In the genomic region with DNA sequence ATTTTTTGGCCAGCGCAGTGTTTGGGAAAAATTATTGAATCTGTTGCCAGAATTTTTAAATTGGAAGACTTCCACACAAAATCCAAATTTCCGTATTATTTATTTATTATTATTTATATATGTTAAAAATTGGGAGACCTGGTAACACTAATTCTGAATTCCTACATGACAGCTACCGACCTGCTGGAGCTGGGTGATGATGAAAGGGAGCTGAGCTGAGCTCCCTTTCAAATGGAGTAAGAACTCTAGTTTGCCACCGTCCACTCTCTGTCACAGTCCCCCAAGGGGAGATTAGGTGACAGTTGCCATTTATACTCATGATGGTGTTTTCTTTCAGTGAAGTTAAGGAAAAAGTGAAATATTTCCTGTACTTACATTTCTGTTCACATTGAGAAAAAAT, we compare ENCODE assay signal across 8 cellular contexts. TPM values are rescaled to one million over a fixed set of nuclear protein-coding genes. Genes with fewer than 3 reads are reported as not detected.
A peak's percentile ranks its signal among the peaks of the same experiment; 100 is the strongest.
DNase-seq lines count a peak whose midpoint lies in the region; ATAC-seq and TF ChIP-seq lines count a peak whose summit lies in the region.

No MANE protein-coding gene starts in this region.

- H3K4me3 ChIP-seq in HAP-1: peak overlapping the region; percentile 67

- no peak for ATAC-seq in T-helper 17 cell
- no peak for ATAC-seq in stimulated activated effector memory CD8-positive, alpha-beta T cell treated with anti-CD3 and anti-CD28 coated beads, Interleukin-12 subunit alpha, Interleukin-12 subunit beta, amount 100 ng/mL, for 72 hours
- ATAC-seq in HG02884 (IDR thresholded peaks at IDR 0.05; ENCODE audit: unreplicated experiment): no peak
- no peak for ATAC-seq in foreskin keratinocyte
- ATAC-seq in HG03460 (IDR thresholded peaks at IDR 0.05; ENCODE audit: unreplicated experiment): no peak
- ATAC-seq in GM18498 (IDR thresholded peaks at IDR 0.05; ENCODE audit: unreplicated experiment): no peak

- H3K27ac Mint-ChIP-seq in T-helper 17 cell: peak overlapping the region; percentile 93
- peak overlapping the region; percentile 95 for H3K27ac Mint-ChIP-seq in stimulated activated effector memory CD8-positive, alpha-beta T cell treated with anti-CD3 and anti-CD28 coated beads, Interleukin-12 subunit alpha, Interleukin-12 subunit beta, amount 100 ng/mL, for 72 hours

- in situ Hi-C loops in HAP-1 (cut with MboI; ENCODE audit: low sequenced_read_pairs): no loop called here

- H3K9me3 Mint-ChIP-seq in stimulated activated effector memory CD8-positive, alpha-beta T cell treated with anti-CD3 and anti-CD28 coated beads, Interleukin-12 subunit alpha, Interleukin-12 subunit beta, amount 100 ng/mL, for 72 hours: no peaks in the 10 kb centered on the region

- H3K4me1 Mint-ChIP-seq in T-helper 17 cell: peaks cover 40% of the 10 kb centered on the region
- peaks cover 47% of the 10 kb centered on the region for H3K4me1 Mint-ChIP-seq in stimulated activated effector memory CD8-positive, alpha-beta T cell treated with anti-CD3 and anti-CD28 coated beads, Interleukin-12 subunit alpha, Interleukin-12 subunit beta, amount 100 ng/mL, for 72 hours

- H3K9me3 ChIP-seq in HAP-1: no peaks in the 10 kb centered on the region
- no peaks in the 10 kb centered on the region for H3K9me3 ChIP-seq in T-helper 17 cell (ENCODE audit: control insufficient read depth, low read length, poor library complexity, severe bottlenecking)

- H3K27me3 ChIP-seq in HAP-1 (ENCODE audit: low read depth): no peaks in the 10 kb centered on the region
- no peaks in the 10 kb centered on the region for H3K27me3 ChIP-seq in foreskin keratinocyte

- H3K4me1 ChIP-seq in HAP-1: peaks cover 31% of the 10 kb centered on the region
- peaks cover 11% of the 10 kb centered on the region for H3K4me1 ChIP-seq in foreskin keratinocyte

- DNase-seq in HAP-1 (ENCODE audit: low spot score in 2 of 2) (peak in 1 of 2 experiments; percentile 28), T-helper 17 cell (no peak), hepatic stellate cell (ENCODE audit: low spot score) (peak; percentile 44), foreskin keratinocyte (no peak)
- DNase-seq in stimulated activated effector memory CD8-positive, alpha-beta T cell treated with anti-CD3 and anti-CD28 coated beads, Interleukin-12 subunit alpha, Interleukin-12 subunit beta, amount 100 ng/mL, for 72 hours (ENCODE audit: low spot score in 2 of 2): no peak

- TF ChIP-seq CTCF in foreskin keratinocyte (conservative IDR thresholded peaks at IDR 0.05): no peak

- H3K36me3 ChIP-seq in HAP-1 (replicated peaks): no peaks in the 10 kb centered on the region

- H3K36me3 Mint-ChIP-seq in T-helper 17 cell (ENCODE audit: low read depth): peaks cover 3% of the 10 kb centered on the region
- peaks cover 12% of the 10 kb centered on the region for H3K36me3 Mint-ChIP-seq in stimulated activated effector memory CD8-positive, alpha-beta T cell treated with anti-CD3 and anti-CD28 coated beads, Interleukin-12 subunit alpha, Interleukin-12 subunit beta, amount 100 ng/mL, for 72 hours

- H3K27ac ChIP-seq in foreskin keratinocyte: no peak overlapping the region

- H3K4me3 Mint-ChIP-seq in T-helper 17 cell: peak overlapping the region; percentile 96
- H3K4me3 Mint-ChIP-seq in stimulated activated effector memory CD8-positive, alpha-beta T cell treated with anti-CD3 and anti-CD28 coated beads, Interleukin-12 subunit alpha, Interleukin-12 subunit beta, amount 100 ng/mL, for 72 hours: peak overlapping the region; percentile 97

- no peaks in the 10 kb centered on the region for H3K27me3 Mint-ChIP-seq in T-helper 17 cell

RNA-seq across cellular contexts. Expression of a gene that starts 1.4 kb away (rescaled TPM):
- 10 to 100 TPM; 76.0 to 84.4 TPM for total RNA-seq in T-helper 17 cell
- total RNA-seq in foreskin keratinocyte: 12.4 and 12.5 TPM in 2 replicates
- 4.7 and 5.5 TPM in 2 replicates for polyA plus RNA-seq in foreskin keratinocyte
